13 cellular contexts compared by ENCODE assay signal in the genomic region with DNA sequence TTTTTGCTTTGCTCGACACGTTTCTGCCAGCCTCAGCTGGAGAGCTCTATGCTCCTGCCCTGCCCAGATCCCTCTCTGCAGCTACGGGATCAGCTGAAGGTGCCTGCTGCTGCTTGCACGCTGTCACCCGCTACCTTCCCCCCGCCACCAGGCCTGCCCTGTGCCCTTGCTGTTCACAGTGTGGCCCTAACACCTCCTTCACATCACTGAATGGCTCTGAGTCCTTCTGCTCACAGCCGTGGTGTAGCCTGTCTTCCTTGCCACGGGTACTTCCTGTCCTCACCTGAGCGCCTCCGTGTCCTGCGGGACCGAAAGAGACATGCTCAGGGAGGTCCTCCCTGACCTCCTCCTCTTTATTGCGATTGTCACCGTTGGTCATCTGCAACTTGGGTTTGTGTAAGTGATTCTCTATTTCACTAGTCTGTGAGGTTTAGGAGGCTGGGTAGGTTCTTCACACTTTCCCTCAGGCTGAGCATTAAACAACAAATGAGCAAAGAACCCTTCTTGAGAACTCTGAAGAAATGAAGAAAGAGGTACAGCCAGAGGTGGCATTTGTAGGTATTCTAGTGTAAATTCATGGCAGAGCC.
A peak's percentile ranks its signal among the peaks of the same experiment; 100 is the strongest.
DNase-seq lines count a peak whose midpoint lies in the region; ATAC-seq, FAIRE-seq and TF ChIP-seq lines count a peak whose summit lies in the region.
"Had no signal": no experiment of that assay in that cellular context is flagged by ENCODE, and none has a peak within 500 bp of the region (broad histone marks: within the 10 kb centered on the region; RNA-seq: fewer than 3 reads in every experiment).

No MANE protein-coding gene starts in this region.

- H3K36me3 Mint-ChIP-seq in Calu3 (ENCODE audit: insufficient read depth, unreplicated experiment), result peaks cover 10% of the 10 kb centered on the region
- peaks cover 70% of the 10 kb centered on the region for H3K36me3 Mint-ChIP-seq in activated T-helper 2 cell treated with anti-CD3 and anti-CD28 coated beads, Interferon-gamma antibody, Interleukin-2, Interleukin-4, amounts not matched to agents 10 μg/mL and 5 μg/mL and 100 μg/mL, durations not matched to agents 14 hours and 24 hours and 36 hours (ENCODE audit: low read depth)
- no peaks in the 10 kb centered on the region for H3K36me3 Mint-ChIP-seq in natural killer cell treated with Interleukin-12 subunit alpha and Interleukin-12 subunit beta and Interleukin-15 and Interleukin-18, amount 100 ng/mL, for 72 hours

- WGBS in upper lobe of left lung, 2 donors, result 82 to 92% methylated on average over 14 of the region's 14 CpGs

- no peak overlapping the region for H3K27ac ChIP-seq in upper lobe of left lung
- H3K27ac ChIP-seq: heart right ventricle, prostate gland had no signal

- H3K4me3 ChIP-seq in upper lobe of left lung, result no peak overlapping the region
- H3K4me3 ChIP-seq: heart right ventricle, prostate gland had no signal

- no peaks in the 10 kb centered on the region for H3K36me3 ChIP-seq in upper lobe of left lung
- H3K36me3 ChIP-seq: prostate gland had no signal

- peaks cover 0 to 26% (median 9%) of the 10 kb centered on the region in 4 donors for H3K4me1 ChIP-seq in upper lobe of left lung
- H3K4me1 ChIP-seq: prostate gland had no signal

- no peak for TF ChIP-seq CTCF in Calu3 (IDR thresholded peaks at IDR 0.05; ENCODE audit: unreplicated experiment)
- TF ChIP-seq CTCF in upper lobe of left lung (IDR thresholded peaks at IDR 0.05), result no peak

- no peak for TF ChIP-seq EP300 in upper lobe of left lung (IDR thresholded peaks at IDR 0.05)

- TF ChIP-seq POLR2A in upper lobe of left lung (IDR thresholded peaks at IDR 0.05), result no peak

- H3K27me3 Mint-ChIP-seq in Calu3 (ENCODE audit: unreplicated experiment), result no peaks in the 10 kb centered on the region
- H3K27me3 Mint-ChIP-seq in activated T-helper 2 cell treated with anti-CD3 and anti-CD28 coated beads, Interferon-gamma antibody, Interleukin-2, Interleukin-4, amounts not matched to agents 10 μg/mL and 5 μg/mL and 100 μg/mL, durations not matched to agents 14 hours and 24 hours and 36 hours (ENCODE audit: low read depth), result no peaks in the 10 kb centered on the region
- H3K27me3 Mint-ChIP-seq in natural killer cell treated with Interleukin-12 subunit alpha and Interleukin-12 subunit beta and Interleukin-15 and Interleukin-18, amount 100 ng/mL, for 72 hours, result no peaks in the 10 kb centered on the region

- H3K9me3 ChIP-seq in upper lobe of left lung, result no peaks in the 10 kb centered on the region
- H3K9me3 ChIP-seq: heart right ventricle, prostate gland had no signal

- no TSS peak for BruUV-seq in Calu3 (replicated peaks; lab: Mats Ljungman, UMichigan)

- peaks cover 33% of the 10 kb centered on the region for H3K4me1 Mint-ChIP-seq in Calu3 (ENCODE audit: low read depth, unreplicated experiment)
- peaks cover 72% of the 10 kb centered on the region for H3K4me1 Mint-ChIP-seq in activated T-helper 2 cell treated with anti-CD3 and anti-CD28 coated beads, Interferon-gamma antibody, Interleukin-2, Interleukin-4, amounts not matched to agents 10 μg/mL and 5 μg/mL and 100 μg/mL, durations not matched to agents 14 hours and 24 hours and 36 hours (ENCODE audit: low read depth)
- H3K4me1 Mint-ChIP-seq in natural killer cell treated with Interleukin-12 subunit alpha and Interleukin-12 subunit beta and Interleukin-15 and Interleukin-18, amount 100 ng/mL, for 72 hours (ENCODE audit: low read depth in 2 of 2), result peaks cover 59 to 65% of the 10 kb centered on the region in 2 donors

- H3K27me3 ChIP-seq in upper lobe of left lung, result no peaks in the 10 kb centered on the region
- H3K27me3 ChIP-seq: heart right ventricle had no signal

- ATAC-seq in natural killer cell treated with Interleukin-12 subunit alpha and Interleukin-12 subunit beta and Interleukin-15 and Interleukin-18, amount 100 ng/mL, for 72 hours, result peak; percentile 41 to 54
- no peak for ATAC-seq in upper lobe of left lung (ENCODE audit: low FRiP score in 2 of 2)
- ATAC-seq in GM21390 (IDR thresholded peaks at IDR 0.05; ENCODE audit: unreplicated experiment), result no peak

- H3K4me3 Mint-ChIP-seq in Calu3 (ENCODE audit: low read depth, unreplicated experiment), result no peak overlapping the region
- H3K4me3 Mint-ChIP-seq in activated T-helper 2 cell treated with anti-CD3 and anti-CD28 coated beads, Interferon-gamma antibody, Interleukin-2, Interleukin-4, amounts not matched to agents 10 μg/mL and 5 μg/mL and 100 μg/mL, durations not matched to agents 14 hours and 24 hours and 36 hours (ENCODE audit: low read depth), result no peak overlapping the region
- H3K4me3 Mint-ChIP-seq in natural killer cell treated with Interleukin-12 subunit alpha and Interleukin-12 subunit beta and Interleukin-15 and Interleukin-18, amount 100 ng/mL, for 72 hours, result peak overlapping the region; percentile 53

- CTCF ChIA-PET in Calu3 (lab: Charles Lee), result no interaction called here

- peak; percentile 54 for FAIRE-seq in GM18507 (lab: Jason Lieb, UNC)

- H3K27ac Mint-ChIP-seq in Calu3 (ENCODE audit: unreplicated experiment), result peak overlapping the region; percentile 11
- peak overlapping the region; percentile 91 for H3K27ac Mint-ChIP-seq in activated T-helper 2 cell treated with anti-CD3 and anti-CD28 coated beads, Interferon-gamma antibody, Interleukin-2, Interleukin-4, amounts not matched to agents 10 μg/mL and 5 μg/mL and 100 μg/mL, durations not matched to agents 14 hours and 24 hours and 36 hours
- H3K27ac Mint-ChIP-seq in natural killer cell treated with Interleukin-12 subunit alpha and Interleukin-12 subunit beta and Interleukin-15 and Interleukin-18, amount 100 ng/mL, for 72 hours, result peak overlapping the region; percentile 29 to 86

- no peaks in the 10 kb centered on the region for H3K9me3 Mint-ChIP-seq in Calu3 (ENCODE audit: low read depth, unreplicated experiment)
- no peaks in the 10 kb centered on the region for H3K9me3 Mint-ChIP-seq in activated T-helper 2 cell treated with anti-CD3 and anti-CD28 coated beads, Interferon-gamma antibody, Interleukin-2, Interleukin-4, amounts not matched to agents 10 μg/mL and 5 μg/mL and 100 μg/mL, durations not matched to agents 14 hours and 24 hours and 36 hours
- no peaks in the 10 kb centered on the region for H3K9me3 Mint-ChIP-seq in natural killer cell treated with Interleukin-12 subunit alpha and Interleukin-12 subunit beta and Interleukin-15 and Interleukin-18, amount 100 ng/mL, for 72 hours

- intact Hi-C loops in Calu3 (cut with micrococcal nuclease; ENCODE audit: unreplicated experiment), result no loop called here
- intact Hi-C loops in activated T-helper 2 cell treated with anti-CD3 and anti-CD28 coated beads, Interferon-gamma antibody, Interleukin-2, Interleukin-4, amounts not matched to agents 10 μg/mL and 5 μg/mL and 100 μg/mL, durations not matched to agents 14 hours and 24 hours and 36 hours (cut with micrococcal nuclease), result loop anchor here (2.0 to 5.0 kb wide), 3 partner anchors 35 to 125 kb away; no protein-coding TSS in a partner anchor

- DNase-seq in Calu3, result no peak
- no peak for DNase-seq in GM18507 (ENCODE audit: extremely low spot score, insufficient read length, low read depth)
- DNase-seq in activated T-helper 2 cell treated with anti-CD3 and anti-CD28 coated beads, Interferon-gamma antibody, Interleukin-2, Interleukin-4, amounts not matched to agents 10 μg/mL and 5 μg/mL and 100 μg/mL, durations not matched to agents 14 hours and 24 hours and 36 hours (ENCODE audit: low spot score), result no peak
- peak; percentile 68 for DNase-seq in natural killer cell treated with Interleukin-12 subunit alpha and Interleukin-12 subunit beta and Interleukin-15 and Interleukin-18, amount 100 ng/mL, for 72 hours (ENCODE audit: low spot score)
- no peak for DNase-seq in upper lobe of left lung
- DNase-seq in NCI-H510A (lab: John Stamatoyannopoulos, UW), result no peak
- DNase-seq: activated CD4-positive, alpha-beta T cell treated with anti-CD3 and anti-CD28 coated beads, Interleukin-2, amount 50 U/mL, for 1 hour; heart right ventricle; Kasumi-1; NCI-H2107; stimulated activated CD4-positive, alpha-beta T cell treated with anti-CD3 and anti-CD28 coated beads, Interleukin-4, amount 100 ng/mL, for 1 hour had no signal

Comparison
In these comparisons a context has a peak if more than half of its experiments do, and no peak if none do; other contexts are left out.
1. H3K27ac Mint-ChIP-seq: peak in every context shown above with its lines; median percentile 91 in activated T-helper 2 cell treated with anti-CD3 and anti-CD28 coated beads, Interferon-gamma antibody, Interleukin-2, Interleukin-4, amounts not matched to agents 10 μg/mL and 5 μg/mL and 100 μg/mL, durations not matched to agents 14 hours and 24 hours and 36 hours; 58 in natural killer cell treated with Interleukin-12 subunit alpha and Interleukin-12 subunit beta and Interleukin-15 and Interleukin-18, amount 100 ng/mL, for 72 hours; 11 in Calu3.
2. ATAC-seq: peak in natural killer cell treated with Interleukin-12 subunit alpha and Interleukin-12 subunit beta and Interleukin-15 and Interleukin-18, amount 100 ng/mL, for 72 hours (2 of 2); none in upper lobe of left lung (0 of 2) and GM21390 (single experiment).